9 cellular contexts compared by ENCODE assay signal in the genomic region with DNA sequence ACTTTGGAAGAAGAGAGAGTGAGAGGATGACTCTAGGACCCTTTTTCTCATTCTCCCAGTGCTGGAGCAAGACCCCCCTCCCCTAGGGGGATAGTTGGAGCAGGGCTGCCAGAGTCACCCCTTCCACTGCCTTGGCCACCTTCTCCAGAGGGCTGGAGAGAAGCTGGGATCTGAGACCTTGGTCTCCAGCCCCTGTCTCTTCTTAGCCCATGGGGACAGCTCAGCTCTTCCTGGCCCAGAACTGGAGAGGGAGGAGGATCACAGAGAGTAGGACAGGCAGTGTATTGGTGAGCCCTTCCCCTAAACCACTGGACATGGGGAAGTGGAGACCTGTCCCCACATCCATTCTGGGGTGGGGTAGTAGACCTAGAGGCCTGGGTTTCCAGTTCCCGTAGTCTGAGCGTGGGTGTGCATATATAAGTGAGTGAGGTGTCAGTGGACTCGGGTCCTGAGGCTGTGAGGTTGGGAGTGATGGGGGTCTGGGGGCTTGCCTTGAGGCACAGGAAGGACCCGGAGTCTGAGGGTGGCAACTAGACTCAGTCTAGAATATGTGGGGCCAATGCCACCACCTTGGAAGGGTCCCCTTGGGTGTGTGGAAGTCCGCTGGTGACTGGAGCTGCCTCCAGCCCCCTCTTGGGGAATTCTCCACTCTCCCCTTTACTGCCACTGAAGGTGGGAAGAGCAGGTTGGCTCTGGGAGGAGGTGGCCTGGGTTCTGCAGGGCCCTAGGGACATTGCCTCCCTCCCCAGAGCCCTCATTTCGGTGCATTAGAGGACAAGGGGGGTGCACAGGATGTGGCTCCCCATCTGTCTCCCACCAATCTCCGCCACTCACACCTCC. TPM values are rescaled to one million over a fixed set of nuclear protein-coding genes. Genes with fewer than 3 reads are reported as not detected.
A peak's percentile ranks its signal among the peaks of the same experiment; 100 is the strongest.
DNase-seq lines count a peak whose midpoint lies in the region; ATAC-seq and TF ChIP-seq lines count a peak whose summit lies in the region.
"Had no signal": no experiment of that assay in that cellular context is flagged by ENCODE, and none has a peak within 500 bp of the region (broad histone marks: within the 10 kb centered on the region; RNA-seq: fewer than 3 reads in every experiment).

No MANE protein-coding gene starts in this region.

- no peak overlapping the region for H2AFZ ChIP-seq in H9 (ENCODE audit: low read length)

- H3K56ac ChIP-seq in H9 (ENCODE audit: insufficient read length, low read depth, low read length) = no peak overlapping the region

- H2BK15ac ChIP-seq in H9 (ENCODE audit: low read depth, low read length) = no peak overlapping the region

- no peaks in the 10 kb centered on the region for H3K9me3 Mint-ChIP-seq in H9
- no peaks in the 10 kb centered on the region for H3K9me3 Mint-ChIP-seq in activated T-helper 17 cell treated with anti-CD3 and anti-CD28 coated beads, Interleukin-2, amount 50 U/mL, for 72 hours

- TF ChIP-seq CTCF in H9 (conservative IDR thresholded peaks at IDR 0.05) = no peak
- TF ChIP-seq CTCF in right atrium auricular region (IDR thresholded peaks at IDR 0.05) = no peak

- no peak overlapping the region for H3K14ac ChIP-seq in H9 (ENCODE audit: insufficient read depth, low read length)

- H3K27me3 Mint-ChIP-seq in H9 (ENCODE audit: low read depth) = peaks cover 86% of the 10 kb centered on the region
- H3K27me3 Mint-ChIP-seq in activated T-helper 17 cell treated with anti-CD3 and anti-CD28 coated beads, Interleukin-2, amount 50 U/mL, for 72 hours = no peaks in the 10 kb centered on the region

- H3K4me3 Mint-ChIP-seq in H9 = peak overlapping the region; percentile 59 to 85
- H3K4me3 Mint-ChIP-seq in activated T-helper 17 cell treated with anti-CD3 and anti-CD28 coated beads, Interleukin-2, amount 50 U/mL, for 72 hours = peak overlapping the region; percentile 81

- no peaks in the 10 kb centered on the region for H3K79me2 ChIP-seq in H9 (ENCODE audit: insufficient read depth, low read length)

- no peak overlapping the region for H3K4ac ChIP-seq in H9 (ENCODE audit: low read depth, low read length)

- no peak for ATAC-seq in activated T-helper 17 cell treated with anti-CD3 and anti-CD28 coated beads, Interleukin-2, amount 50 U/mL, for 72 hours (replicated peaks)
- no peak for ATAC-seq in HG03520 (IDR thresholded peaks at IDR 0.05; ENCODE audit: unreplicated experiment)

- peak overlapping the region; percentile 77 for H3K4me2 ChIP-seq in H9 (ENCODE audit: insufficient read depth, insufficient read length, low read length)

- DNase-seq in H9 = no peak
- DNase-seq in right atrium auricular region (ENCODE audit: low spot score) = no peak
- no peak for DNase-seq in cortex of kidney (lab: John Stamatoyannopoulos, UW)
- DNase-seq in HuH-7 (ENCODE audit: low spot score) = no peak
- no peak for DNase-seq in central memory CD4-positive, alpha-beta T cell
- DNase-seq: SIG-M5 had no signal

- H4K91ac ChIP-seq in H9 (ENCODE audit: insufficient read length, low read depth, low read length) = no peak overlapping the region

- no peak overlapping the region for H3K27ac ChIP-seq in H9 (ENCODE audit: insufficient read length, low read depth, low read length)
- peak overlapping the region; percentile 95 to 98 for H3K27ac ChIP-seq in right atrium auricular region
- H3K27ac ChIP-seq in skeletal muscle tissue (ENCODE audit: low read depth, low read length) = peak overlapping the region; percentile 95

- H2BK120ac ChIP-seq in H9 (ENCODE audit: low read depth, low read length, poor library complexity, severe bottlenecking) = no peak overlapping the region

- H3K9ac ChIP-seq in H9 (ENCODE audit: extremely low read depth, insufficient read length, low read length) = no peak overlapping the region
- peak overlapping the region; percentile 66 to 81 (median 71) for H3K9ac ChIP-seq in skeletal muscle tissue (ENCODE audit: low read depth in 1 of 3, low read length in 3 of 3)

- no peak overlapping the region for H4K5ac ChIP-seq in H9 (ENCODE audit: insufficient read length, low read depth, low read length)

- H4K20me1 ChIP-seq in H9 (ENCODE audit: control insufficient read depth, insufficient read depth, insufficient read length) = no peaks in the 10 kb centered on the region

- no peak overlapping the region for H2BK5ac ChIP-seq in H9 (ENCODE audit: insufficient read length, low read length)

- no peak overlapping the region for H2BK20ac ChIP-seq in H9 (ENCODE audit: low read depth, low read length, poor library complexity, severe bottlenecking)

- H3K4me1 ChIP-seq in H9 (ENCODE audit: insufficient read depth, low read length) (peaks cover 23% of the 10 kb centered on the region), right atrium auricular region (peaks cover 0 to 87% of the 10 kb centered on the region in 2 donors), skeletal muscle tissue (ENCODE audit: control insufficient read depth in 3 of 3, insufficient read depth in 3 of 3, low read length in 3 of 3) (peaks cover 84 to 91% (median 87%) of the 10 kb centered on the region in 3 donors)

- peaks cover 9% of the 10 kb centered on the region for H3K36me3 ChIP-seq in right atrium auricular region
- peaks cover 6 to 12% (median 10%) of the 10 kb centered on the region in 3 donors for H3K36me3 ChIP-seq in skeletal muscle tissue (ENCODE audit: control insufficient read depth in 3 of 3, insufficient read depth in 3 of 3, low read length in 3 of 3)

- H3K23me2 ChIP-seq in H9 (ENCODE audit: insufficient read length, low read depth, low read length, poor library complexity, severe bottlenecking) = peaks cover 25% of the 10 kb centered on the region

- H3K18ac ChIP-seq in H9 (ENCODE audit: insufficient read length, low read depth, low read length) = no peak overlapping the region

- H3K9me3 ChIP-seq in H9 (ENCODE audit: control insufficient read depth, low read depth, low read length) (no peaks in the 10 kb centered on the region), right atrium auricular region (no peaks in the 10 kb centered on the region), skeletal muscle tissue (ENCODE audit: control insufficient read depth in 3 of 3, low read length in 3 of 3) (no peaks in the 10 kb centered on the region)

- no peak overlapping the region for H2AK5ac ChIP-seq in H9 (ENCODE audit: insufficient read length, low read length)

- peak overlapping the region; percentile 83 to 85 for H3K4me3 ChIP-seq in right atrium auricular region
- H3K4me3 ChIP-seq in skeletal muscle tissue (ENCODE audit: low read length in 3 of 3) = peak overlapping the region; percentile 79 to 87 (median 85)

- H3K27me3 ChIP-seq in H9 (ENCODE audit: insufficient read depth, low read length) (peaks cover 18% of the 10 kb centered on the region; the same call in 1 of the 2 replicates), right atrium auricular region (no peaks in the 10 kb centered on the region), skeletal muscle tissue (ENCODE audit: control insufficient read depth in 3 of 3, insufficient read depth in 3 of 3, low read length in 3 of 3) (no peaks in the 10 kb centered on the region)

- no peak overlapping the region for H4K8ac ChIP-seq in H9 (replicated peaks; ENCODE audit: insufficient read length, low read depth, low read length)

- H3K36me3 Mint-ChIP-seq in H9 (ENCODE audit: insufficient read depth in 1 of 3, low read depth in 3 of 3) = peaks cover 7 to 13% (median 12%) of the 10 kb centered on the region in 3 experiments
- peaks cover 55% of the 10 kb centered on the region for H3K36me3 Mint-ChIP-seq in activated T-helper 17 cell treated with anti-CD3 and anti-CD28 coated beads, Interleukin-2, amount 50 U/mL, for 72 hours (ENCODE audit: low read depth)

- no peak overlapping the region for H3K23ac ChIP-seq in H9 (ENCODE audit: insufficient read length, low read depth, low read length)

- WGBS in H9 (ENCODE audit: extremely low coverage, insufficient read length, low lambda C conversion rate) = no CpG with 5 or more reads among the region's 7 CpGs

- H3K4me1 Mint-ChIP-seq in H9 = peaks cover 61 to 66% of the 10 kb centered on the region in 2 experiments
- H3K4me1 Mint-ChIP-seq in activated T-helper 17 cell treated with anti-CD3 and anti-CD28 coated beads, Interleukin-2, amount 50 U/mL, for 72 hours = peaks cover 35% of the 10 kb centered on the region

- peak overlapping the region in 1 of 3 experiments; percentile 6; a peak in 2 of 7 replicates for H3K27ac Mint-ChIP-seq in H9
- peak overlapping the region; percentile 92 for H3K27ac Mint-ChIP-seq in activated T-helper 17 cell treated with anti-CD3 and anti-CD28 coated beads, Interleukin-2, amount 50 U/mL, for 72 hours

- H3K79me1 ChIP-seq in H9 (ENCODE audit: insufficient read depth, low read depth, low read length, poor library complexity, severe bottlenecking) = no peaks in the 10 kb centered on the region

- no peak overlapping the region for H2BK12ac ChIP-seq in H9 (ENCODE audit: insufficient read length, low read depth, low read length)

- no peak overlapping the region for H3T11ph ChIP-seq in H9 (ENCODE audit: low read length)

RNA-seq across cellular contexts. Expression of gene GJD3, which starts 20.0 kb away (rescaled TPM):
- total RNA-seq in H9 (2021) (not detected in 2 replicates), right atrium auricular region (1 to 10 TPM in 1 of 2 donors, not detected in 1; 1.6 TPM), skeletal muscle tissue (0.52 TPM)
- not detected for total RNA-seq in activated T-helper 17 cell treated with anti-CD3 and anti-CD28 coated beads, Interleukin-2, amount 50 U/mL, for 72 hours

RNA-seq across cellular contexts. Expression of gene RARA, which starts 35.6 kb away (rescaled TPM):
- total RNA-seq in H9 (2021) = 16.7 and 17.6 TPM in 2 replicates
- 10 to 100 TPM; 43.7 to 61.9 TPM for total RNA-seq in activated T-helper 17 cell treated with anti-CD3 and anti-CD28 coated beads, Interleukin-2, amount 50 U/mL, for 72 hours
- total RNA-seq in right atrium auricular region = 10 to 100 TPM; 28.5 to 51.7 TPM
- total RNA-seq in skeletal muscle tissue = 17.2 TPM

RNA-seq across cellular contexts. Expression of gene CDC6, which starts 56.9 kb away (rescaled TPM):
- 131 and 141 TPM in 2 replicates for total RNA-seq in H9 (2021)
- total RNA-seq in activated T-helper 17 cell treated with anti-CD3 and anti-CD28 coated beads, Interleukin-2, amount 50 U/mL, for 72 hours = 100 to 1,000 TPM in 1 of 2 donors, 10 to 100 TPM in 1; 60.9 to 101 TPM
- 1 to 10 TPM in 1 of 2 donors, under 1 TPM in 1; 0.44 to 1.0 TPM for total RNA-seq in right atrium auricular region
- total RNA-seq in skeletal muscle tissue = 4.2 TPM

Comparison
In these comparisons a context has a peak if more than half of its experiments do, and no peak if none do; other contexts are left out.
1. RNA of gene CDC6, which starts 56.9 kb away (total RNA-seq): 131 to 141 TPM in H9 and 60.9 to 101 TPM in activated T-helper 17 cell treated with anti-CD3 and anti-CD28 coated beads, Interleukin-2, amount 50 U/mL, for 72 hours; 4.2 TPM in skeletal muscle tissue (single experiment) and 0.44 to 1.0 TPM in right atrium auricular region; every median in the first group is over 10 times any median in the second.